In the genomic region with DNA sequence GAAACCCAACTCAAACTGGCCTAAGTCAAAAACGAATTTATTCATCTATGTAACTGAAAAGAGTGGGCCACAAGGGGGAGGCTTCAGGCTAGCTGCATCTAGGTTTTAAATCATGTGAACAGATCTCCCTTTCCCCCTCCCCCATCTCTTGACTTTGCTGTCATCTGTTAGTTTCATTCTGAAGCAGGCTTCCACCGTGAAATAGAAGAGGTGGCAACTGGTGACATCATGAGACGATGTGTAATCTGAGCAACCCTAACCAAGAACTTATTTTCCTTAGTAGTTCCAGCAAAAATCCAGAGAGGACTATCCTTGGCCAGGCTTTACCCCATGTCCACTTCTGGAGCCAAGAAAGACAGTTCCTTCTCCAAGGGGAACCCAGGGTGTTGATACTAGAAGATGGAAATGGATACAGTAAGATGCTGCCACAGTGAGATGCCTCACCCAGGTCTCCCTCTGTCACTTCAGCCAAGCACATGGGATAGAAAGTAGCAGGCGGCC, we compare ENCODE assay signal across 1 cellular context.
TF ChIP-seq lines count a peak whose summit lies in the region.

No MANE protein-coding gene starts in this region.

TF ChIP-seq in HEK293, 187 proteins besides CTCF, POLR2A, EP300 and RAD21 (continued from another document):
- TF ChIP-seq ZNF26 (tag by site-specific recombination; IDR thresholded peaks at IDR 0.05) (no peak), ZNF416 (tag by site-specific recombination; IDR thresholded peaks at IDR 0.05) (no peak), ZNF629 (tag by site-specific recombination; IDR thresholded peaks at IDR 0.05) (peak; percentile 58; the same call in 1 of the 2 replicates)
